Comparison of ENCODE assay signal across 1 cellular context in the genomic region with DNA sequence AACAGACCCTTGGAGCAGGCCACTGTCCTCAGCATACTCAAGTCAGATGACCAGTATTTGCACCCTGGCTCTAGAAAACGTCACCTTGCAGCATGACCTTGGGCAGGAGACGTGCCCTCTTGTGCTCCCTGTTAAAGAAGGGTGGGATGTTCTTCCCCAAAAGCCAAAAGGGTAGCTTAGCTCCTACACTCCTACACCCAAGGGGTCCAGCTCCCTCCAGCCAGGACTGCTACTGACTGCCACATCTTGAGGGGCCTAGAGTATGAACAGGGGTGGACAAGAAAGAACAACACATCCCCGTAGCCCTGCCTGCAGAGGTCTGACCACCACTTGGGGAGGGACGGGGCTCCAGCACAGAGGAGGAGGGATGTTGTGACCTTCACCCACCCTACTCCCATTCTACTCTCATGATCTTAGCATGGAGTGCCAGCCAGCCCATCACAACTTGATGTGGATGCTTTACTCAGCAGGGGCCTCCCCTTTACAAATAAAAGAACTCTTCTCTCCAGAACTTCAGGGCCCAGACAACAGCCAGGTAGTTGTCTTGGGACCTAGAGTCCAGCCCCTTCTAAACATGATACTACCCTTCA.
TF ChIP-seq lines count a peak whose summit lies in the region.

No MANE protein-coding gene starts in this region.

TF ChIP-seq in H1, 55 proteins besides CTCF, POLR2A, EP300 and RAD21 (continued from another document):
- TF ChIP-seq RXRA (IDR thresholded peaks at IDR 0.05; ENCODE audit: insufficient read depth, low read depth, low read length) = no peak
- TF ChIP-seq, protein P1, sequence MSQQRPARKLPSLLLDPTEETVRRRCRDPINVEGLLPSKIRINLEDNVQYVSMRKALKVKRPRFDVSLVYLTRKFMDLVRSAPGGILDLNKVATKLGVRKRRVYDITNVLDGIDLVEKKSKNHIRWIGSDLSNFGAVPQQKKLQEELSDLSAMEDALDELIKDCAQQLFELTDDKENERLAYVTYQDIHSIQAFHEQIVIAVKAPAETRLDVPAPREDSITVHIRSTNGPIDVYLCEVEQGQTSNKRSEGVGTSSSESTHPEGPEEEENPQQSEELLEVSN (IDR thresholded peaks at IDR 0.05) = no peak
TF ChIP-seq in H1: peak in this region for 0.
